In the genomic region with DNA sequence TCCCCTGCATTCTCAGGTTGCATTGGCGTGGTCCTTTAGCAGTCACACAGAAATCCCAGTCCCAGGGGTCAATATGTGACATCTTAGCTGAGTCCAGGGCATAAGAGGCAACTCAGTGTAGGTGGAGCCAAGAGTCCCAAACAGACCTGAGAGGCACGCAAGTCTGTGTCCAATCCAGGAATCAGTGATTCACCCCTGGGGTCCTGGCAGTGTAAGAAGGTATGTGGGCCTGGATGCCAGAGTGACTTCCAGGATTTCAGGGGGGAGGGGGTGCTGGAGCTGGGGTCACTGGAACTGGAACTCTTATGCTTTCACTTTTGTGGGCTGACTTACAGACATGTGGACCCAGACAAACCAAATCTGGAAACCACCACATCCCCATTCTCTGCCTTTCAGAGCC, we compare ENCODE assay signal across 2 cellular contexts.
TF ChIP-seq lines count a peak whose summit lies in the region.

No MANE protein-coding gene starts in this region.

TF ChIP-seq in H1, 55 proteins besides CTCF, POLR2A, EP300 and RAD21:
- TF ChIP-seq SIRT6 (IDR thresholded peaks at IDR 0.05; ENCODE audit: low read length) (no peak), KDM4A (IDR thresholded peaks at IDR 0.05; ENCODE audit: low read depth, low read length, severe bottlenecking) (no peak), ZNF274 (IDR thresholded peaks at IDR 0.05; ENCODE audit: borderline replicate concordance, extremely low read depth, low read length) (no peak), BCL11A (IDR thresholded peaks at IDR 0.05; ENCODE audit: low read depth in 2 of 2, low read length in 2 of 2) (no peak)
TF ChIP-seq in H1: peak in this region for 0.

TF ChIP-seq in SK-N-SH, 30 proteins besides CTCF, POLR2A, EP300 and RAD21:
- TF ChIP-seq, protein P1, sequence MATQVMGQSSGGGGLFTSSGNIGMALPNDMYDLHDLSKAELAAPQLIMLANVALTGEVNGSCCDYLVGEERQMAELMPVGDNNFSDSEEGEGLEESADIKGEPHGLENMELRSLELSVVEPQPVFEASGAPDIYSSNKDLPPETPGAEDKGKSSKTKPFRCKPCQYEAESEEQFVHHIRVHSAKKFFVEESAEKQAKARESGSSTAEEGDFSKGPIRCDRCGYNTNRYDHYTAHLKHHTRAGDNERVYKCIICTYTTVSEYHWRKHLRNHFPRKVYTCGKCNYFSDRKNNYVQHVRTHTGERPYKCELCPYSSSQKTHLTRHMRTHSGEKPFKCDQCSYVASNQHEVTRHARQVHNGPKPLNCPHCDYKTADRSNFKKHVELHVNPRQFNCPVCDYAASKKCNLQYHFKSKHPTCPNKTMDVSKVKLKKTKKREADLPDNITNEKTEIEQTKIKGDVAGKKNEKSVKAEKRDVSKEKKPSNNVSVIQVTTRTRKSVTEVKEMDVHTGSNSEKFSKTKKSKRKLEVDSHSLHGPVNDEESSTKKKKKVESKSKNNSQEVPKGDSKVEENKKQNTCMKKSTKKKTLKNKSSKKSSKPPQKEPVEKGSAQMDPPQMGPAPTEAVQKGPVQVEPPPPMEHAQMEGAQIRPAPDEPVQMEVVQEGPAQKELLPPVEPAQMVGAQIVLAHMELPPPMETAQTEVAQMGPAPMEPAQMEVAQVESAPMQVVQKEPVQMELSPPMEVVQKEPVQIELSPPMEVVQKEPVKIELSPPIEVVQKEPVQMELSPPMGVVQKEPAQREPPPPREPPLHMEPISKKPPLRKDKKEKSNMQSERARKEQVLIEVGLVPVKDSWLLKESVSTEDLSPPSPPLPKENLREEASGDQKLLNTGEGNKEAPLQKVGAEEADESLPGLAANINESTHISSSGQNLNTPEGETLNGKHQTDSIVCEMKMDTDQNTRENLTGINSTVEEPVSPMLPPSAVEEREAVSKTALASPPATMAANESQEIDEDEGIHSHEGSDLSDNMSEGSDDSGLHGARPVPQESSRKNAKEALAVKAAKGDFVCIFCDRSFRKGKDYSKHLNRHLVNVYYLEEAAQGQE (IDR thresholded peaks at IDR 0.05; ENCODE audit: low read depth, low read length): no peak
- TF ChIP-seq POLR2AphosphoS5 (IDR thresholded peaks at IDR 0.05; ENCODE audit: low read depth, low read length) (no peak), SIN3A (IDR thresholded peaks at IDR 0.05; ENCODE audit: borderline replicate concordance, low read depth, low read length) (no peak), SMC3 (IDR thresholded peaks at IDR 0.05; ENCODE audit: low read depth, low read length) (no peak), GABPA (IDR thresholded peaks at IDR 0.05; ENCODE audit: low read depth) (no peak)
- TF ChIP-seq, protein P2, sequence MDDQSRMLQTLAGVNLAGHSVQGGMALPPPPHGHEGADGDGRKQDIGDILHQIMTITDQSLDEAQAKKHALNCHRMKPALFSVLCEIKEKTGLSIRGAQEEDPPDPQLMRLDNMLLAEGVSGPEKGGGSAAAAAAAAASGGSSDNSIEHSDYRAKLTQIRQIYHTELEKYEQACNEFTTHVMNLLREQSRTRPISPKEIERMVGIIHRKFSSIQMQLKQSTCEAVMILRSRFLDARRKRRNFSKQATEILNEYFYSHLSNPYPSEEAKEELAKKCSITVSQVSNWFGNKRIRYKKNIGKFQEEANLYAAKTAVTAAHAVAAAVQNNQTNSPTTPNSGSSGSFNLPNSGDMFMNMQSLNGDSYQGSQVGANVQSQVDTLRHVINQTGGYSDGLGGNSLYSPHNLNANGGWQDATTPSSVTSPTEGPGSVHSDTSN (IDR thresholded peaks at IDR 0.05): no peak
- TF ChIP-seq, protein P3, sequence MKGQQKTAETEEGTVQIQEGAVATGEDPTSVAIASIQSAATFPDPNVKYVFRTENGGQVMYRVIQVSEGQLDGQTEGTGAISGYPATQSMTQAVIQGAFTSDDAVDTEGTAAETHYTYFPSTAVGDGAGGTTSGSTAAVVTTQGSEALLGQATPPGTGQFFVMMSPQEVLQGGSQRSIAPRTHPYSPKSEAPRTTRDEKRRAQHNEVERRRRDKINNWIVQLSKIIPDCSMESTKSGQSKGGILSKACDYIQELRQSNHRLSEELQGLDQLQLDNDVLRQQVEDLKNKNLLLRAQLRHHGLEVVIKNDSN (IDR thresholded peaks at IDR 0.05; ENCODE audit: borderline replicate concordance, low read depth): no peak
- TF ChIP-seq, protein P4, sequence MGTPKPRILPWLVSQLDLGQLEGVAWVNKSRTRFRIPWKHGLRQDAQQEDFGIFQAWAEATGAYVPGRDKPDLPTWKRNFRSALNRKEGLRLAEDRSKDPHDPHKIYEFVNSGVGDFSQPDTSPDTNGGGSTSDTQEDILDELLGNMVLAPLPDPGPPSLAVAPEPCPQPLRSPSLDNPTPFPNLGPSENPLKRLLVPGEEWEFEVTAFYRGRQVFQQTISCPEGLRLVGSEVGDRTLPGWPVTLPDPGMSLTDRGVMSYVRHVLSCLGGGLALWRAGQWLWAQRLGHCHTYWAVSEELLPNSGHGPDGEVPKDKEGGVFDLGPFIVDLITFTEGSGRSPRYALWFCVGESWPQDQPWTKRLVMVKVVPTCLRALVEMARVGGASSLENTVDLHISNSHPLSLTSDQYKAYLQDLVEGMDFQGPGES (IDR thresholded peaks at IDR 0.05; ENCODE audit: low read depth, low read length): no peak
